In the genomic region with DNA sequence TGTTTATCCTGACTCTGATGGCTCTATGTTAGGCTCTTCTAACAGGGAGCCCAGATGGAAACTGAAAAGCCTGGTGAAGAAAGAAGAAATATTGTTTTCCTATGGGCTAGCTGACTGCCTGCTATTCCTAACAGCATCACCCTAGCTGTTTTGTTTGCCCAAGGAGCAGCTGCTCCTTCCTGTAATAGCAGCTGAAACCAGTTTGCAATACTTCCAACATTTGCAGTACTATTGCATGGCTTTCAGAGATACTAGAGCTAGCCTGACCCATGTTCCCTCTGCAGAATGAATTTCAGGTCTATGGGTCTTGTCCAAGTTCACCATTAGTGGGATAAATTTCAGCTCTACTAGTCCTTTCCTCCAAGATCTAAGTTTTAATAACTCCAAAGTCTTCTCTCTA, we compare ENCODE assay signal across 10 cellular contexts.
A peak's percentile ranks its signal among the peaks of the same experiment; 100 is the strongest.
DNase-seq lines count a peak whose midpoint lies in the region; ATAC-seq and TF ChIP-seq lines count a peak whose summit lies in the region.
"Had no signal": no experiment of that assay in that cellular context is flagged by ENCODE, and none has a peak within 500 bp of the region (broad histone marks: within the 10 kb centered on the region; RNA-seq: fewer than 3 reads in every experiment).

No MANE protein-coding gene starts in this region.

- no peaks in the 10 kb centered on the region for H3K27me3 Mint-ChIP-seq in CD4-positive, alpha-beta T cell
- H3K27me3 Mint-ChIP-seq in activated naive CD8-positive, alpha-beta T cell treated with anti-CD3 and anti-CD28 coated beads for 36 hours: no peaks in the 10 kb centered on the region
- H3K27me3 Mint-ChIP-seq: activated B cell treated with CpG ODN at 0.5 μM for 24 hours had no signal

- no peaks in the 10 kb centered on the region for H3K79me1 ChIP-seq in mesendoderm (ENCODE audit: low read length)

- CTCF ChIA-PET in CD4-positive, alpha-beta T cell (lab: Charles Lee): interaction anchor here (1.1 to 1.2 kb wide), 2 partner anchors 68 to 216 kb away, joined by 3 to 4 read pairs; no protein-coding TSS in a partner anchor

- no peak for TF ChIP-seq CTCF in CD4-positive, alpha-beta T cell (IDR thresholded peaks at IDR 0.05)
- no peak for TF ChIP-seq CTCF in mucosa of descending colon (IDR thresholded peaks at IDR 0.05)

- POLR2A ChIA-PET in CD4-positive, alpha-beta T cell (lab: Charles Lee): interaction anchor here (0.7 to 9.6 kb wide), 7 partner anchors 22 to 369 kb away, joined by 3 to 116 read pairs (median 4); no protein-coding TSS in a partner anchor

- no peak overlapping the region for H3K27ac ChIP-seq in CD4-positive, alpha-beta T cell (ENCODE audit: low read depth, low read length)
- H3K27ac ChIP-seq in mesendoderm (ENCODE audit: low read depth, low read length): no peak overlapping the region

- H3K4ac ChIP-seq in mesendoderm (ENCODE audit: low read depth, low read length): no peak overlapping the region

- H2BK120ac ChIP-seq in mesendoderm (ENCODE audit: low read depth, low read length): no peak overlapping the region

- H4K5ac ChIP-seq in mesendoderm (ENCODE audit: low read length): no peak overlapping the region

- H3K4me2 ChIP-seq in mesendoderm (ENCODE audit: low read length): no peak overlapping the region

- no peak overlapping the region for H2BK5ac ChIP-seq in mesendoderm (ENCODE audit: low read length)

- ATAC-seq in CD4-positive, alpha-beta T cell (ENCODE audit: poor library complexity): no peak
- ATAC-seq in mucosa of descending colon (peak; percentile 90), HG02870 (IDR thresholded peaks at IDR 0.05; ENCODE audit: unreplicated experiment) (no peak), HG02970 (IDR thresholded peaks at IDR 0.05; ENCODE audit: low FRiP score, unreplicated experiment) (no peak)

- H3K18ac ChIP-seq in mesendoderm (ENCODE audit: low read length): no peak overlapping the region

- H3K9me3 Mint-ChIP-seq in CD4-positive, alpha-beta T cell: no peaks in the 10 kb centered on the region
- H3K9me3 Mint-ChIP-seq in activated naive CD8-positive, alpha-beta T cell treated with anti-CD3 and anti-CD28 coated beads for 36 hours: no peaks in the 10 kb centered on the region
- H3K9me3 Mint-ChIP-seq: activated B cell treated with CpG ODN at 0.5 μM for 24 hours had no signal

- DNase-seq in CD4-positive, alpha-beta T cell: no peak
- DNase-seq in NCI-H1417 treated with DMSO at 0.1 percent for 48 hours (lab: John Stamatoyannopoulos, UW) (peak; percentile 65), mucosa of descending colon (peak in 1 of 3 donors; percentile 39), mesendoderm (no peak), DMS79 treated with DMSO at 0.1 percent for 48 hours (lab: John Stamatoyannopoulos, UW) (no peak)
- no peak for DNase-seq in activated naive CD8-positive, alpha-beta T cell treated with anti-CD3 and anti-CD28 coated beads for 36 hours
- DNase-seq: activated B cell treated with CpG ODN at 0.5 μM for 24 hours, left cardiac atrium had no signal

- peak overlapping the region; percentile 89 for H3K27ac Mint-ChIP-seq in CD4-positive, alpha-beta T cell
- peak overlapping the region; percentile 85 for H3K27ac Mint-ChIP-seq in activated naive CD8-positive, alpha-beta T cell treated with anti-CD3 and anti-CD28 coated beads for 36 hours
- H3K27ac Mint-ChIP-seq: activated B cell treated with CpG ODN at 0.5 μM for 24 hours had no signal

- no peak overlapping the region for H2AK5ac ChIP-seq in mesendoderm (ENCODE audit: low read length)

- intact Hi-C loops in CD4-positive, alpha-beta T cell (cut with DNase I, micrococcal nuclease): loop anchor here in 1 of 2 experiments (2.0 kb wide), 1 partner anchor 496 kb away; the partner anchor contains the start of gene INPP4B
- intact Hi-C loops in mucosa of descending colon (cut with DNase I, micrococcal nuclease): loop anchor here in 1 of 2 donors (10.0 kb wide), 1 partner anchor 374 kb away; no protein-coding TSS in a partner anchor

- H3K56ac ChIP-seq in mesendoderm (ENCODE audit: low read length): no peak overlapping the region

- H3K4me1 Mint-ChIP-seq in CD4-positive, alpha-beta T cell (ENCODE audit: low read depth): peaks cover 100% of the 10 kb centered on the region
- peaks cover 93% of the 10 kb centered on the region for H3K4me1 Mint-ChIP-seq in activated naive CD8-positive, alpha-beta T cell treated with anti-CD3 and anti-CD28 coated beads for 36 hours

- H3K27me3 ChIP-seq in CD4-positive, alpha-beta T cell (ENCODE audit: control insufficient read depth, insufficient read depth, low read length): no peaks in the 10 kb centered on the region
- H3K27me3 ChIP-seq in mesendoderm (ENCODE audit: insufficient read depth, low read length, poor library complexity): no peaks in the 10 kb centered on the region

- no peaks in the 10 kb centered on the region for H3K9me3 ChIP-seq in CD4-positive, alpha-beta T cell (ENCODE audit: control insufficient read depth, low read length)
- H3K9me3 ChIP-seq in mucosa of descending colon: no peaks in the 10 kb centered on the region

- H2BK15ac ChIP-seq in mesendoderm (replicated peaks; ENCODE audit: low read depth): no peak overlapping the region

- no peak overlapping the region for H3K9ac ChIP-seq in mesendoderm (ENCODE audit: low read length)

- peak overlapping the region; percentile 31 for H3K4me3 Mint-ChIP-seq in CD4-positive, alpha-beta T cell
- no peak overlapping the region for H3K4me3 Mint-ChIP-seq in activated naive CD8-positive, alpha-beta T cell treated with anti-CD3 and anti-CD28 coated beads for 36 hours
- H3K4me3 Mint-ChIP-seq: activated B cell treated with CpG ODN at 0.5 μM for 24 hours had no signal

- H3K4me3 ChIP-seq in mucosa of descending colon (no peak overlapping the region), mesendoderm (ENCODE audit: low read length) (no peak overlapping the region)

- no peak overlapping the region for H4K8ac ChIP-seq in mesendoderm (ENCODE audit: low read depth, low read length)

- H3K36me3 Mint-ChIP-seq in CD4-positive, alpha-beta T cell (ENCODE audit: low read depth): peaks cover 10% of the 10 kb centered on the region
- H3K36me3 Mint-ChIP-seq in activated naive CD8-positive, alpha-beta T cell treated with anti-CD3 and anti-CD28 coated beads for 36 hours: peaks cover 36% of the 10 kb centered on the region

- H3K36me3 ChIP-seq in mucosa of descending colon (ENCODE audit: low read depth) (no peaks in the 10 kb centered on the region), mesendoderm (ENCODE audit: control insufficient read depth, insufficient read depth, low read length) (no peaks in the 10 kb centered on the region)

- H3K4me1 ChIP-seq in mucosa of descending colon (ENCODE audit: low read depth): peaks cover 19% of the 10 kb centered on the region
- H3K4me1 ChIP-seq in mesendoderm (ENCODE audit: control insufficient read depth, low read depth, low read length): no peaks in the 10 kb centered on the region

- no peak overlapping the region for H3K23ac ChIP-seq in mesendoderm (ENCODE audit: low read length)

- H3K79me2 ChIP-seq in mesendoderm (ENCODE audit: control insufficient read depth, insufficient read depth, low read length): no peaks in the 10 kb centered on the region
